ENCODE assay signal across 10 cellular contexts in the genomic region with DNA sequence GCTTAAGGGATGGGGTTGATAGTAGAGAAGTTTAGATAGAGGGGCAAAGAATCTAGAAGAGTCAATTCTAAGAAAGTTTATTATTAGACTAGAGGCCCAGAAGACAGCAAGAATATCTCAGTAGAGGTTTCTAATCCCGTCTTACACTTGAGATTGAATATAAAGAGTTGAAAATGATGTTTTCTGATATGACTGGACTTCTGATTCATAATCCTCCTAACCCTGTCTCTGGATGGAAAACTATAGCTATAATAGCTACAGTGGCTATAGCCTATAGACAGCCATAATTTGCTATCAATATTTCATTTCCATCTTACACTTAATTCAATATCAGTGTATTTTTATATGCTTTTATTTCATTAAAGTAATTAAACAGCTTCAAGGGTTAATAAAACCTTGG. TPM values are rescaled to one million over a fixed set of nuclear protein-coding genes. Genes with fewer than 3 reads are reported as not detected.
"Had no signal": no experiment of that assay in that cellular context is flagged by ENCODE, and none has a peak within 500 bp of the region (broad histone marks: within the 10 kb centered on the region; RNA-seq: fewer than 3 reads in every experiment).

No MANE protein-coding gene starts in this region.

- H3K9ac ChIP-seq: KMS-11 had no signal

- H3K27ac Mint-ChIP-seq: IgD-negative memory B cell had no signal

- H3K4me3 Mint-ChIP-seq: IgD-negative memory B cell had no signal

- H3K4me2 ChIP-seq: KMS-11 had no signal

- FAIRE-seq: HepG2, HTR-8/SVneo, K562 had no signal

- H3K4me1 Mint-ChIP-seq: IgD-negative memory B cell had no signal

- H3K4me3 ChIP-seq: K562 had no signal

- DNase-seq: IMR-90, KBM-7, KG1 had no signal

- H3K27ac ChIP-seq: HL-60, KMS-11 had no signal

- ATAC-seq: HepG2, K562 had no signal

- H3K9me3 Mint-ChIP-seq: IgD-negative memory B cell had no signal

RNA-seq across cellular contexts. Expression of gene GAP43, which starts 60.0 kb away (rescaled TPM):
- total RNA-seq: HepG2, HT-29 had no signal
- polyA plus RNA-seq: HepG2, IgD-negative memory B cell had no signal
